In the genomic region with DNA sequence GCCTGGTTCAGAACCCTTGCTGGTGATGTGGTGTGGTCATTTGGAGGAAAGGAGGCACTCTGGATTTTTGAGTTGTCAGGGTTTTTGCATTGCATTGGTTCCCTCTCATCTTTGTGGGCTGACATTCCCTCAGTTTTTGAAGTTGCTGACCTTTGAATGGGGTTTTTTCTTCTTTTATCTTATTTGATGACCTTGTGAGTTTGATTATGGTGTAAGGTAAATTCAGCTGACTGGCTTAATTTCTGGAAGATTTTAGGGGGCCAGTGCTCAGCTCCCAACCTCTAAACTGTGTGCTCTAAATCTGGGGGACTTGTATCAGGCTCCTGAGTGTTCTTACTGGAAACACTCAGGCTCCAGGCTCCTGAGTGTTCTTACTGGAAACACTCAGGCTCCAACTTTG, we compare ENCODE assay signal across 38 cellular contexts.
"Had no signal": no experiment of that assay in that cellular context is flagged by ENCODE, and none has a peak within 500 bp of the region (broad histone marks: within the 10 kb centered on the region; RNA-seq: fewer than 3 reads in every experiment).

No MANE protein-coding gene starts in this region.

- H3K4me1 Mint-ChIP-seq: activated naive CD4-positive, alpha-beta T cell treated with anti-CD3 and anti-CD28 coated beads, Interleukin-2, amount 10 ng/mL, durations not matched to agents 7 days and 5 days; activated naive CD4-positive, alpha-beta T cell treated with anti-CD3 and anti-CD28 coated beads, Interleukin-2, amount 50 U/mL, for 24 hours; activated naive CD8-positive, alpha-beta T cell treated with anti-CD3 and anti-CD28 coated beads for 36 hours; activated naive CD8-positive, alpha-beta T cell treated with anti-CD3 and anti-CD28 coated beads, Interleukin-2, amount 10 ng/mL, durations not matched to agents 7 days and 5 days; activated naive CD8-positive, alpha-beta T cell treated with anti-CD3 and anti-CD28 coated beads, Interleukin-2, amount 50 U/mL, for 24 hours; activated T-helper 17 cell treated with anti-CD3 and anti-CD28 coated beads, Interleukin-2, amount 50 U/mL, for 72 hours; brain; central memory CD8-positive, alpha-beta T cell had no signal

- H3K27ac ChIP-seq: adrenal gland, ascending aorta, body of pancreas, brain microvascular endothelial cell, breast epithelium, cardiac muscle cell had no signal

- H3K9me3 Mint-ChIP-seq: activated naive CD8-positive, alpha-beta T cell treated with anti-CD3 and anti-CD28 coated beads, Interleukin-2, amount 10 ng/mL, durations not matched to agents 7 days and 5 days; activated T-helper 1 cell treated with anti-CD3 and anti-CD28 coated beads, Interleukin-12 subunit alpha, Interleukin-12 subunit beta, Interleukin-2, Interleukin-4 antibody, amounts not matched to agents 30 ng/mL and 10 ng/mL and 1 ng/mL, durations not matched to agents 14 hours and 24 hours and 36 hours had no signal

- H3K27ac Mint-ChIP-seq: activated naive CD4-positive, alpha-beta T cell treated with anti-CD3 and anti-CD28 coated beads for 36 hours; activated naive CD4-positive, alpha-beta T cell treated with anti-CD3 and anti-CD28 coated beads, Interleukin-2, amount 10 ng/mL, durations not matched to agents 7 days and 5 days; activated naive CD4-positive, alpha-beta T cell treated with anti-CD3 and anti-CD28 coated beads, Interleukin-2, amount 50 U/mL, for 24 hours; activated naive CD4-positive, alpha-beta T cell treated with anti-CD3 and anti-CD28 coated beads, Interleukin-2, amount 50 U/mL, for 72 hours; activated naive CD8-positive, alpha-beta T cell; activated naive CD8-positive, alpha-beta T cell treated with anti-CD3 and anti-CD28 coated beads for 36 hours; activated naive CD8-positive, alpha-beta T cell treated with anti-CD3 and anti-CD28 coated beads, Interleukin-2, amount 10 ng/mL, durations not matched to agents 7 days and 5 days; activated naive CD8-positive, alpha-beta T cell treated with anti-CD3 and anti-CD28 coated beads, Interleukin-2, amount 50 U/mL, for 24 hours; activated T-cell treated with anti-CD3 and anti-CD28 coated beads, Interleukin-2, amount 50 U/mL, for 24 hours; activated T-cell treated with anti-CD3 and anti-CD28 coated beads, Interleukin-2, amount 50 U/mL, for 72 hours; activated T-helper 1 cell treated with anti-CD3 and anti-CD28 coated beads, Interleukin-12 subunit alpha, Interleukin-12 subunit beta, Interleukin-2, Interleukin-4 antibody, amounts not matched to agents 30 ng/mL and 10 ng/mL and 1 ng/mL, durations not matched to agents 14 hours and 24 hours and 36 hours; activated T-helper 17 cell treated with anti-CD3 and anti-CD28 coated beads, Interleukin-2, amount 50 U/mL, for 72 hours; activated T-helper 2 cell treated with anti-CD3 and anti-CD28 coated beads, Interferon-gamma antibody, Interleukin-2, Interleukin-4, amounts not matched to agents 10 μg/mL and 5 μg/mL and 100 μg/mL, durations not matched to agents 14 hours and 24 hours and 36 hours; brain had no signal

- H3K4me3 ChIP-seq: adrenal gland, ascending aorta, body of pancreas, breast epithelium, cardiac muscle cell had no signal

- ATAC-seq: activated naive CD4-positive, alpha-beta T cell treated with anti-CD3 and anti-CD28 coated beads, Interleukin-2, amount 50 U/mL, for 72 hours; activated naive CD8-positive, alpha-beta T cell treated with anti-CD3 and anti-CD28 coated beads, Interleukin-2, amount 50 U/mL, for 24 hours; activated T-cell treated with anti-CD3 and anti-CD28 coated beads, Interleukin-2, amount 50 U/mL, for 4 hours; activated T-cell treated with anti-CD3 and anti-CD28 coated beads, Interleukin-2, amount 50 U/mL, for 72 hours; activated T-helper 17 cell treated with anti-CD3 and anti-CD28 coated beads, Interleukin-2, amount 50 U/mL, for 72 hours; body of pancreas had no signal

- H3K36me3 ChIP-seq: adrenal gland, ascending aorta, brain microvascular endothelial cell, breast epithelium, cardiac muscle cell had no signal

- H3K27me3 ChIP-seq: adrenal gland, ascending aorta, body of pancreas, brain microvascular endothelial cell, cardiac muscle cell had no signal

- H3K4me1 ChIP-seq: adrenal gland, ascending aorta, body of pancreas, breast epithelium had no signal

- H3K27me3 Mint-ChIP-seq: activated naive CD4-positive, alpha-beta T cell treated with anti-CD3 and anti-CD28 coated beads, Interleukin-2, amount 10 ng/mL, durations not matched to agents 7 days and 5 days; activated naive CD4-positive, alpha-beta T cell treated with anti-CD3 and anti-CD28 coated beads, Interleukin-2, amount 50 U/mL, for 24 hours; activated naive CD8-positive, alpha-beta T cell; activated naive CD8-positive, alpha-beta T cell treated with anti-CD3 and anti-CD28 coated beads for 36 hours; activated naive CD8-positive, alpha-beta T cell treated with anti-CD3 and anti-CD28 coated beads, Interleukin-2, amount 10 ng/mL, durations not matched to agents 7 days and 5 days; activated naive CD8-positive, alpha-beta T cell treated with anti-CD3 and anti-CD28 coated beads, Interleukin-2, amount 50 U/mL, for 24 hours; activated T-cell treated with anti-CD3 and anti-CD28 coated beads, Interleukin-2, amount 50 U/mL, for 24 hours; activated T-helper 17 cell treated with anti-CD3 and anti-CD28 coated beads, Interleukin-2, amount 50 U/mL, for 72 hours; central memory CD8-positive, alpha-beta T cell had no signal

- H3K36me3 Mint-ChIP-seq: activated naive CD4-positive, alpha-beta T cell treated with anti-CD3 and anti-CD28 coated beads, Interleukin-2, amount 10 ng/mL, durations not matched to agents 7 days and 5 days; activated naive CD4-positive, alpha-beta T cell treated with anti-CD3 and anti-CD28 coated beads, Interleukin-2, amount 50 U/mL, for 24 hours; activated naive CD8-positive, alpha-beta T cell; activated naive CD8-positive, alpha-beta T cell treated with anti-CD3 and anti-CD28 coated beads for 36 hours; activated naive CD8-positive, alpha-beta T cell treated with anti-CD3 and anti-CD28 coated beads, Interleukin-2, amount 10 ng/mL, durations not matched to agents 7 days and 5 days had no signal

- H3K4me3 Mint-ChIP-seq: activated naive CD4-positive, alpha-beta T cell treated with anti-CD3 and anti-CD28 coated beads for 36 hours; activated naive CD4-positive, alpha-beta T cell treated with anti-CD3 and anti-CD28 coated beads, Interleukin-2, amount 10 ng/mL, durations not matched to agents 7 days and 5 days; activated naive CD4-positive, alpha-beta T cell treated with anti-CD3 and anti-CD28 coated beads, Interleukin-2, amount 50 U/mL, for 24 hours; activated naive CD8-positive, alpha-beta T cell; activated naive CD8-positive, alpha-beta T cell treated with anti-CD3 and anti-CD28 coated beads for 36 hours; activated naive CD8-positive, alpha-beta T cell treated with anti-CD3 and anti-CD28 coated beads, Interleukin-2, amount 10 ng/mL, durations not matched to agents 7 days and 5 days; activated naive CD8-positive, alpha-beta T cell treated with anti-CD3 and anti-CD28 coated beads, Interleukin-2, amount 50 U/mL, for 24 hours; activated T-cell treated with anti-CD3 and anti-CD28 coated beads, Interleukin-2, amount 50 U/mL, for 24 hours; activated T-cell treated with anti-CD3 and anti-CD28 coated beads, Interleukin-2, amount 50 U/mL, for 4 hours; activated T-cell treated with anti-CD3 and anti-CD28 coated beads, Interleukin-2, amount 50 U/mL, for 72 hours; activated T-helper 1 cell treated with anti-CD3 and anti-CD28 coated beads, Interleukin-12 subunit alpha, Interleukin-12 subunit beta, Interleukin-2, Interleukin-4 antibody, amounts not matched to agents 30 ng/mL and 10 ng/mL and 1 ng/mL, durations not matched to agents 14 hours and 24 hours and 36 hours; activated T-helper 17 cell treated with anti-CD3 and anti-CD28 coated beads, Interleukin-2, amount 50 U/mL, for 72 hours; brain; central memory CD8-positive, alpha-beta T cell had no signal

- H3K9me3 ChIP-seq: adrenal gland, body of pancreas had no signal

- DNase-seq: activated effector memory CD4-positive, alpha-beta T cell treated with anti-CD3 and anti-CD28 coated beads, Interleukin-2, amount 50 U/mL, for 16 hours; activated effector memory CD4-positive, alpha-beta T cell treated with Interleukin-2 at 50 U/mL for 16 hours; activated gamma-delta T cell; activated gamma-delta T cell treated with Interleukin-2 at 50 U/mL for 16 hours; activated naive CD4-positive, alpha-beta T cell; activated naive CD4-positive, alpha-beta T cell treated with anti-CD3 and anti-CD28 coated beads for 36 hours; activated naive CD4-positive, alpha-beta T cell treated with anti-CD3 and anti-CD28 coated beads, Interleukin-2, amount 10 ng/mL, durations not matched to agents 7 days and 5 days; activated naive CD4-positive, alpha-beta T cell treated with anti-CD3 and anti-CD28 coated beads, Interleukin-2, amount 50 U/mL, for 16 hours; activated naive CD4-positive, alpha-beta T cell treated with Interleukin-2 at 50 U/mL for 16 hours; activated naive CD8-positive, alpha-beta T cell treated with anti-CD3 and anti-CD28 coated beads for 36 hours; activated naive CD8-positive, alpha-beta T cell treated with anti-CD3 and anti-CD28 coated beads, Interleukin-2, amount 10 ng/mL, durations not matched to agents 7 days and 5 days; activated naive CD8-positive, alpha-beta T cell treated with anti-CD3 and anti-CD28 coated beads, Interleukin-2, amount 50 U/mL, for 24 hours; activated T-cell treated with anti-CD3 and anti-CD28 coated beads, Interleukin-2, amount 50 U/mL, for 24 hours; activated T-cell treated with anti-CD3 and anti-CD28 coated beads, Interleukin-2, amount 50 U/mL, for 4 hours; activated T-cell treated with anti-CD3 and anti-CD28 coated beads, Interleukin-2, amount 50 U/mL, for 48 hours; activated T-cell treated with anti-CD3 and anti-CD28 coated beads, Interleukin-2, amount 50 U/mL, for 72 hours; adrenal gland; amniotic stem cell; amygdala; anterior cingulate cortex; aorta; body of pancreas; brain microvascular endothelial cell; caudate nucleus; central memory CD4-positive, alpha-beta T cell; cerebellar nuclear complex had no signal

- FAIRE-seq: astrocyte had no signal
